9 cellular contexts compared by ENCODE assay signal in genomic region chr5:170623576-170624181, GRCh38.
DNase-seq lines count a peak whose midpoint lies in the region; ATAC-seq, FAIRE-seq and TF ChIP-seq lines count a peak whose summit lies in the region.
"Had no signal": no experiment of that assay in that cellular context is flagged by ENCODE, and none has a peak within 500 bp of the region (broad histone marks: within the 10 kb centered on the region; RNA-seq: fewer than 3 reads in every experiment).

No MANE protein-coding gene starts in this region.

- TF ChIP-seq POLR2A in Peyer's patch (IDR thresholded peaks at IDR 0.05) = no peak
- TF ChIP-seq POLR2A in endothelial cell of umbilical vein (IDR thresholded peaks at IDR 0.05; ENCODE audit: low read depth, low read length) = no peak

- no peaks in the 10 kb centered on the region for H3K9me3 ChIP-seq in BE2C
- H3K9me3 ChIP-seq in Peyer's patch = no peaks in the 10 kb centered on the region
- H3K9me3 ChIP-seq in endothelial cell of umbilical vein (replicated peaks; ENCODE audit: control insufficient read depth, insufficient read depth, low read length) = no peaks in the 10 kb centered on the region

- no peaks in the 10 kb centered on the region for H3K9me1 ChIP-seq in endothelial cell of umbilical vein (replicated peaks; ENCODE audit: control insufficient read depth, extremely low read depth, insufficient read depth, low read length)

- no peak overlapping the region for H3K27ac ChIP-seq in Peyer's patch
- no peak overlapping the region for H3K27ac ChIP-seq in endothelial cell of umbilical vein (ENCODE audit: insufficient read depth, low read depth, low read length)

- H3K4me1 ChIP-seq in BE2C (no peaks in the 10 kb centered on the region), Peyer's patch (no peaks in the 10 kb centered on the region), endothelial cell of umbilical vein (ENCODE audit: control insufficient read depth, extremely low read depth, insufficient read depth, low read length) (no peaks in the 10 kb centered on the region)

- ATAC-seq in GM18873 (IDR thresholded peaks at IDR 0.05; ENCODE audit: low FRiP score, unreplicated experiment) = no peak
- ATAC-seq in HG02798 (IDR thresholded peaks at IDR 0.05; ENCODE audit: poor library complexity, unreplicated experiment) = no peak

- H3K27me3 ChIP-seq in BE2C (no peaks in the 10 kb centered on the region), Peyer's patch (no peaks in the 10 kb centered on the region), endothelial cell of umbilical vein (ENCODE audit: control insufficient read depth in 2 of 2, insufficient read depth in 2 of 2, low read length in 2 of 2) (peaks cover 2 to 3% of the 10 kb centered on the region in 2 experiments)

- no peak overlapping the region for H3K4me3 Mint-ChIP-seq in osteocyte (ENCODE audit: unreplicated experiment)
- H3K4me3 Mint-ChIP-seq: IgD-negative memory B cell had no signal

- BruUV-seq in endothelial cell of umbilical vein (replicated peaks; lab: Mats Ljungman, UMichigan) = no TSS peak

- no peak overlapping the region for H3K4me2 ChIP-seq in endothelial cell of umbilical vein (ENCODE audit: insufficient read depth, low read length)

- no peak overlapping the region for H3K9ac ChIP-seq in endothelial cell of umbilical vein (replicated peaks; ENCODE audit: extremely low read depth, insufficient read depth, low read length)

- no peaks in the 10 kb centered on the region for H4K20me1 ChIP-seq in endothelial cell of umbilical vein (replicated peaks; ENCODE audit: control insufficient read depth, extremely low read depth, insufficient read depth, low read length)

- intact Hi-C loops in endothelial cell of umbilical vein (cut with micrococcal nuclease) = loop anchor here (1.0 to 2.0 kb wide), 5 partner anchors 19 to 397 kb away; no protein-coding TSS in a partner anchor

- peak; percentile 86 for TF ChIP-seq CTCF in BE2C (IDR thresholded peaks at IDR 0.05; ENCODE audit: low read depth, low read length)
- TF ChIP-seq CTCF in Peyer's patch (IDR thresholded peaks at IDR 0.05) = peak in 4 of 6 experiments; percentile 21 to 47 (median 38)
- peak; percentile 74 to 87 for TF ChIP-seq CTCF in endothelial cell of umbilical vein (IDR thresholded peaks at IDR 0.05; ENCODE audit: extremely low read depth in 1 of 2, insufficient read depth in 1 of 2, low read depth in 1 of 2, low read length in 2 of 2)
- peak; percentile 81 for TF ChIP-seq CTCF in osteocyte (IDR thresholded peaks at IDR 0.05)

- POLR2A ChIA-PET in endothelial cell of umbilical vein (lab: Charles Lee) = no interaction called here

- H3K36me3 Mint-ChIP-seq in osteocyte (ENCODE audit: unreplicated experiment) = no peaks in the 10 kb centered on the region
- H3K36me3 Mint-ChIP-seq: IgD-negative memory B cell had no signal

- FAIRE-seq in endothelial cell of umbilical vein (lab: Jason Lieb, UNC) = peak; percentile 70

- H3K9me3 Mint-ChIP-seq in osteocyte (ENCODE audit: unreplicated experiment) = no peaks in the 10 kb centered on the region
- H3K9me3 Mint-ChIP-seq: IgD-negative memory B cell had no signal

- H2AFZ ChIP-seq in endothelial cell of umbilical vein (ENCODE audit: low read depth, low read length) = no peak overlapping the region

- CTCF ChIA-PET in endothelial cell of umbilical vein (lab: Charles Lee) = interaction anchor here (0.7 to 17.1 kb wide), 12 partner anchors 9 to 398 kb away, joined by 3 to 288 read pairs (median 4); no protein-coding TSS in a partner anchor

- H3K4me3 ChIP-seq in BE2C (ENCODE audit: low read depth, low read length) = no peak overlapping the region
- H3K4me3 ChIP-seq in Peyer's patch = no peak overlapping the region
- no peak overlapping the region for H3K4me3 ChIP-seq in endothelial cell of umbilical vein (replicated peaks in 1 of 3; ENCODE audit: insufficient read depth in 1 of 3, low read depth in 1 of 3, low read length in 3 of 3)

- H3K4me1 Mint-ChIP-seq in osteocyte (ENCODE audit: unreplicated experiment) = no peaks in the 10 kb centered on the region
- H3K4me1 Mint-ChIP-seq: IgD-negative memory B cell had no signal

- no peak overlapping the region for H3K27ac Mint-ChIP-seq in osteocyte (ENCODE audit: unreplicated experiment)
- H3K27ac Mint-ChIP-seq: IgD-negative memory B cell had no signal

- no peaks in the 10 kb centered on the region for H3K79me2 ChIP-seq in endothelial cell of umbilical vein (ENCODE audit: control insufficient read depth, insufficient read depth, low read length)

- H3K36me3 ChIP-seq in BE2C (no peaks in the 10 kb centered on the region), Peyer's patch (no peaks in the 10 kb centered on the region), endothelial cell of umbilical vein (ENCODE audit: control insufficient read depth in 2 of 2, extremely low read depth in 1 of 2, insufficient read depth in 2 of 2, low read length in 2 of 2) (no peaks in the 10 kb centered on the region)

- dilution Hi-C loops in endothelial cell of umbilical vein (cut with MboI; ENCODE audit: extremely low pct_ligation_motif_present, low sequenced_read_pairs) = no loop called here

- no peaks in the 10 kb centered on the region for H3K27me3 Mint-ChIP-seq in osteocyte (ENCODE audit: unreplicated experiment)

- DNase-seq in BE2C = peak; percentile 80
- DNase-seq in H4 (ENCODE audit: low spot score) = peak; percentile 66
- DNase-seq in Peyer's patch = no peak
- peak; percentile 61 for DNase-seq in endothelial cell of umbilical vein (ENCODE audit: low read depth, low spot score)
- no peak for DNase-seq in osteocyte (ENCODE audit: extremely low spot score, unreplicated experiment)
- no peak for DNase-seq in DMS79 treated with DMSO at 0.1 percent for 48 hours (lab: John Stamatoyannopoulos, UW)

TF ChIP-seq in endothelial cell of umbilical vein, 7 proteins besides CTCF, POLR2A, EP300 and RAD21:
- TF ChIP-seq MAX (IDR thresholded peaks at IDR 0.05; ENCODE audit: insufficient read depth, insufficient read length) (no peak), FOS (IDR thresholded peaks at IDR 0.05; ENCODE audit: borderline replicate concordance, insufficient read depth, low read length) (no peak), GATA2 (IDR thresholded peaks at IDR 0.05; ENCODE audit: insufficient read depth, insufficient read length, low read depth, low read length) (no peak), EZH2 (IDR thresholded peaks at IDR 0.05; ENCODE audit: borderline replicate concordance, low read depth, low read length, severe bottlenecking) (no peak), POLR2AphosphoS5 (IDR thresholded peaks at IDR 0.05; ENCODE audit: insufficient read depth, low read depth, low read length) (no peak), JUN (IDR thresholded peaks at IDR 0.05; ENCODE audit: borderline replicate concordance, insufficient read depth, insufficient read length, low read depth) (no peak), MYC (IDR thresholded peaks at IDR 0.05; ENCODE audit: low read depth, low read length) (no peak)

Comparison
In these comparisons a context has a peak if more than half of its experiments do, and no peak if none do; other contexts are left out.
1. DNase-seq: peak in BE2C (single experiment), H4 (single experiment) and endothelial cell of umbilical vein (single experiment); none in Peyer's patch (0 of 3), osteocyte (single experiment) and DMS79 treated with DMSO at 0.1 percent for 48 hours (single experiment).
2. Peak in every context shown above with its lines, with median percentiles within 50 percentile points of each other: CTCF ChIP-seq.